In genomic region chr1:151720190-151720953, GRCh38 we compare ENCODE assay signal across 9 cellular contexts. TPM values are rescaled to one million over a fixed set of nuclear protein-coding genes. Genes with fewer than 3 reads are reported as not detected.
DNase-seq lines count a peak whose midpoint lies in the region; ATAC-seq and TF ChIP-seq lines count a peak whose summit lies in the region.
"Had no signal": no experiment of that assay in that cellular context is flagged by ENCODE, and none has a peak within 500 bp of the region (broad histone marks: within the 10 kb centered on the region; RNA-seq: fewer than 3 reads in every experiment).

No MANE protein-coding gene starts in this region.

- H3K27ac Mint-ChIP-seq in brain: peak overlapping the region; percentile 35 to 91 (median 72)

- no peak for TF ChIP-seq CTCF in brain (conservative IDR thresholded peaks at IDR 0.05)

- H3K27me3 Mint-ChIP-seq in brain: peaks cover 23% of the 10 kb centered on the region

- H3K9me3 ChIP-seq in BLaER1 treated with 17β-estradiol and CSF1 and Interleukin-3, amounts not matched to agents 10 nM and 100 nM (replicated peaks in 1 of 11): no peaks in the 10 kb centered on the region
- H3K9me3 ChIP-seq in mononuclear cell (ENCODE audit: low read depth, low read length): no peaks in the 10 kb centered on the region

- ATAC-seq in HG03175 (IDR thresholded peaks at IDR 0.05; ENCODE audit: unreplicated experiment) (peak; percentile 52), HG02870 (IDR thresholded peaks at IDR 0.05; ENCODE audit: unreplicated experiment) (no peak), HG02623 (IDR thresholded peaks at IDR 0.05; ENCODE audit: unreplicated experiment) (no peak)

- peak overlapping the region; percentile 81 to 99 (median 90) for H3K4me2 ChIP-seq in BLaER1 treated with 17β-estradiol and CSF1 and Interleukin-3, amounts not matched to agents 10 nM and 100 nM

- H3K36me3 ChIP-seq in BLaER1 treated with 17β-estradiol and CSF1 and Interleukin-3, amounts not matched to agents 10 nM and 100 nM: no peaks in the 10 kb centered on the region

- no peaks in the 10 kb centered on the region for H3K36me3 Mint-ChIP-seq in brain

- H3K4me1 Mint-ChIP-seq in brain: peaks cover 69% of the 10 kb centered on the region

- no peak for DNase-seq in T-helper 9 cell
- no peak for DNase-seq in NCI-H1417 treated with DMSO at 0.1 percent for 48 hours (lab: John Stamatoyannopoulos, UW)

- peaks cover 21 to 37% (median 34%) of the 10 kb centered on the region in 10 experiments for H3K4me1 ChIP-seq in BLaER1 treated with 17β-estradiol and CSF1 and Interleukin-3, amounts not matched to agents 10 nM and 100 nM
- H3K4me1 ChIP-seq in mononuclear cell (ENCODE audit: insufficient read depth, low read length): peaks cover 26% of the 10 kb centered on the region

- H4K20me1 ChIP-seq in BLaER1 treated with 17β-estradiol and CSF1 and Interleukin-3, amounts not matched to agents 10 nM and 100 nM: peaks cover 0 to 14% (median 0%) of the 10 kb centered on the region in 11 experiments; a peak in 3 of 22 replicates

- peak overlapping the region in 4 of 11 experiments; percentile 8 to 48 (median 29); a peak in 3 of 22 replicates for H3K27ac ChIP-seq in BLaER1 treated with 17β-estradiol and CSF1 and Interleukin-3, amounts not matched to agents 10 nM and 100 nM

- H3K9ac ChIP-seq in BLaER1 treated with 17β-estradiol and CSF1 and Interleukin-3, amounts not matched to agents 10 nM and 100 nM: peak overlapping the region in 8 of 11 experiments; percentile 11 to 40 (median 24); a peak in 7 of 22 replicates

- H3K27me3 ChIP-seq in BLaER1 treated with 17β-estradiol and CSF1 and Interleukin-3, amounts not matched to agents 10 nM and 100 nM: peaks cover 62 to 87% (median 80%) of the 10 kb centered on the region in 11 experiments
- peaks cover 71% of the 10 kb centered on the region for H3K27me3 ChIP-seq in mononuclear cell (ENCODE audit: insufficient read depth, low read length)

- peaks cover 0 to 8% (median 3%) of the 10 kb centered on the region in 5 experiments for H3K9me3 Mint-ChIP-seq in brain

- peak overlapping the region; percentile 76 to 78 (median 76) for H3K4me3 Mint-ChIP-seq in brain

- peak overlapping the region; percentile 3 to 68 (median 36); a peak in 15 of 20 replicates for H3K4me3 ChIP-seq in BLaER1 treated with 17β-estradiol and CSF1 and Interleukin-3, amounts not matched to agents 10 nM and 100 nM
- peak overlapping the region; percentile 38 for H3K4me3 ChIP-seq in mononuclear cell (ENCODE audit: low read length)

RNA-seq across cellular contexts. Expression of gene RIIAD1, which starts 0.9 kb away (rescaled TPM):
- polyA plus RNA-seq in brain (ENCODE audit: insufficient read depth, low read depth, low replicate concordance): 7.2 TPM
- not detected for total RNA-seq in mononuclear cell
- total RNA-seq: bronchial epithelial cell had no signal

RNA-seq across cellular contexts. Expression of gene CELF3, which starts 3.8 kb away (rescaled TPM):
- polyA plus RNA-seq in brain (ENCODE audit: insufficient read depth, low read depth, low replicate concordance): 67.5 TPM
- total RNA-seq in mononuclear cell: not detected
- total RNA-seq: bronchial epithelial cell had no signal

RNA-seq across cellular contexts. Expression of gene MRPL9, which starts 42.9 kb away (rescaled TPM):
- polyA plus RNA-seq in brain (ENCODE audit: insufficient read depth, low read depth, low replicate concordance): 105 TPM
- total RNA-seq in mononuclear cell: 78.4 TPM
